13 cellular contexts compared by ENCODE assay signal in the genomic region with DNA sequence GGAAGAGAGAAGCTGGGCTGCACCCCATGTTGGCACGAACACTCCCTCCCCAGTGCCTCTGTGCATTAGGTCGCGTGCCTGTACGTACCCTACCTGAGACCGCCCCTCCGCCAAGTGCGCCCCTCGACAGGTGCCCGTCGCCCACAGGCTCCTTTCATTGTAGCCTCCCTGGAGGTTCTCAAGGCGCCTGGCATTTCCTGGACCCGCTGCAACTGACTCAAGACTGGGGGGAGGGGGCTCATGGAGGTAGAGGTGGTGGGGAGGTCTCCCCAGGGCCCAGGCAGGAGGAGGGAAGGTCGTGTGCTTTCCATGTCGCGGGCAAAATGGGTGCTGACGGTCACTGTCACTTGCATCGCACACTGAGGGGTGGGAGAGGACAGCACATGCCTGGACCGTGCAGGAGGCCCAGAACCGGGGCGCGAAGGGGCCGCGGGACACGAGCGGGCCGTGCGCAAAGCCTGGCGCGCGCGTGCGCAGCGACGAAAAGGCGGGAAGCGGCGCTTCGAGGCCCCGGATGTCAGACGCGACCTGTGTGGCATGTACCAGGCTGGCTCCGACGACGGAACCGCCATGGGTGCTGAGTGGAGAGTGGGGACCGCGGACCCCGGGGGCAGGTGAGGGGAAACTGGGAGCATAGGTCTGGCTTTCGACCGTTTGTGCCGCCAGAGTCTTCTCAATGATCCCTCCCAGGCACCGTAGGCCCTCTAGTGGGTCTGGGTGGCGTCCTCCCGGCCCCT. TPM values are rescaled to one million over a fixed set of nuclear protein-coding genes. Genes with fewer than 3 reads are reported as not detected.
A peak's percentile ranks its signal among the peaks of the same experiment; 100 is the strongest.
DNase-seq lines count a peak whose midpoint lies in the region; ATAC-seq and TF ChIP-seq lines count a peak whose summit lies in the region.
"Had no signal": no experiment of that assay in that cellular context is flagged by ENCODE, and none has a peak within 500 bp of the region (broad histone marks: within the 10 kb centered on the region; RNA-seq: fewer than 3 reads in every experiment).

No MANE protein-coding gene starts in this region.

- DNase-seq in activated T-cell treated with anti-CD3 and anti-CD28 coated beads, Interleukin-2, amount 50 U/mL, for 4 hours = no peak
- DNase-seq in activated T-cell treated with anti-CD3 and anti-CD28 coated beads, Interleukin-2, amount 50 U/mL, for 1 hour = no peak
- no peak for DNase-seq in lower lobe of right lung
- DNase-seq in testis = peak; percentile 59
- DNase-seq in T-helper 2 cell = no peak
- DNase-seq: ACHN, IMR-90, NCI-H2107 had no signal

- no peaks in the 10 kb centered on the region for H3K9me3 ChIP-seq in lower lobe of right lung
- no peaks in the 10 kb centered on the region for H3K9me3 ChIP-seq in testis

- intact Hi-C loops in lower lobe of right lung (cut with DNase I) = no loop called here
- intact Hi-C loops in testis (cut with DNase I; ENCODE audit: low total_unique reads) = no loop called here

- H3K4me3 Mint-ChIP-seq in activated T-cell treated with anti-CD3 and anti-CD28 coated beads, Interleukin-2, amount 50 U/mL, for 4 hours = peak overlapping the region; percentile 21

- peaks cover 70% of the 10 kb centered on the region for H3K27me3 Mint-ChIP-seq in activated T-cell treated with anti-CD3 and anti-CD28 coated beads, Interleukin-2, amount 50 U/mL, for 4 hours (ENCODE audit: low read depth)

- H3K4me1 ChIP-seq in lower lobe of right lung (peaks cover 98% of the 10 kb centered on the region), testis (peaks cover 67% of the 10 kb centered on the region)

- no peak for TF ChIP-seq POLR2A in testis (IDR thresholded peaks at IDR 0.05)

- H3K4me1 Mint-ChIP-seq in activated T-cell treated with anti-CD3 and anti-CD28 coated beads, Interleukin-2, amount 50 U/mL, for 4 hours (ENCODE audit: low read depth) = peaks cover 22% of the 10 kb centered on the region

- no peaks in the 10 kb centered on the region for H3K36me3 ChIP-seq in lower lobe of right lung
- no peaks in the 10 kb centered on the region for H3K36me3 ChIP-seq in testis (ENCODE audit: low read depth, missing control alignments)

- ATAC-seq in activated T-cell treated with anti-CD3 and anti-CD28 coated beads, Interleukin-2, amount 50 U/mL, for 4 hours = no peak
- no peak for ATAC-seq in lower lobe of right lung
- no peak for ATAC-seq in HG03108 (IDR thresholded peaks at IDR 0.05; ENCODE audit: unreplicated experiment)
- ATAC-seq in activated CD4-positive, CD25-positive, alpha-beta regulatory T cell treated with anti-CD3 and anti-CD28 coated beads, Interleukin-2, amount 50 U/mL, for 24 hours = no peak

- no peaks in the 10 kb centered on the region for H3K9me3 Mint-ChIP-seq in activated T-cell treated with anti-CD3 and anti-CD28 coated beads, Interleukin-2, amount 50 U/mL, for 4 hours

- H3K27me3 ChIP-seq in lower lobe of right lung (ENCODE audit: low read depth) = peaks cover 44% of the 10 kb centered on the region
- H3K27me3 ChIP-seq in testis = no peaks in the 10 kb centered on the region

- peak overlapping the region; percentile 62 for H3K27ac ChIP-seq in angular gyrus (ENCODE audit: low read depth, low read length)
- peak overlapping the region; percentile 87 for H3K27ac ChIP-seq in lower lobe of right lung
- peak overlapping the region; percentile 88 to 94 for H3K27ac ChIP-seq in testis

- 57 to 61% methylated on average over 31 to 48 of the region's 54 CpGs for WGBS in testis, 2 donors

- H3K4me3 ChIP-seq in lower lobe of right lung = no peak overlapping the region
- H3K4me3 ChIP-seq in testis = peak overlapping the region; percentile 55 to 56

- H3K36me3 Mint-ChIP-seq in activated T-cell treated with anti-CD3 and anti-CD28 coated beads, Interleukin-2, amount 50 U/mL, for 4 hours (ENCODE audit: insufficient read depth) = peaks cover 3% of the 10 kb centered on the region

- TF ChIP-seq CTCF in lower lobe of right lung (IDR thresholded peaks at IDR 0.05) (no peak), testis (IDR thresholded peaks at IDR 0.05) (no peak)

RNA-seq across cellular contexts. Expression of gene NFIX, which starts 16.5 kb away (rescaled TPM):
- total RNA-seq in activated T-cell treated with anti-CD3 and anti-CD28 coated beads, Interleukin-2, amount 50 U/mL, for 4 hours = 10 to 100 TPM; 11.1 to 20.4 (median 16.1) TPM
- total RNA-seq in lower lobe of right lung (146 TPM), testis (10 to 100 TPM; 51.7 to 62.4 TPM)
- 47.4 TPM for polyA plus RNA-seq in testis (ENCODE audit: insufficient read depth, low read depth, low replicate concordance)

RNA-seq across cellular contexts. Expression of gene DAND5, which starts 42.4 kb away (rescaled TPM):
- not detected for total RNA-seq in activated T-cell treated with anti-CD3 and anti-CD28 coated beads, Interleukin-2, amount 50 U/mL, for 4 hours
- total RNA-seq in lower lobe of right lung = 0.32 TPM
- total RNA-seq in testis = 1 to 10 TPM; 1.4 to 2.8 TPM
- 0.16 TPM for polyA plus RNA-seq in testis (ENCODE audit: insufficient read depth, low read depth, low replicate concordance)
- total RNA-seq: IMR-90, RPMI7951 had no signal
- polyA plus RNA-seq: liver had no signal

RNA-seq across cellular contexts. Expression of gene GADD45GIP1, which starts 54.8 kb away (rescaled TPM):
- 10 to 100 TPM; 60.5 to 65.2 (median 61.8) TPM for total RNA-seq in activated T-cell treated with anti-CD3 and anti-CD28 coated beads, Interleukin-2, amount 50 U/mL, for 4 hours
- total RNA-seq in lower lobe of right lung (14.8 TPM), testis (10 to 100 TPM; 32.2 to 39.8 TPM)
- 21.6 TPM for polyA plus RNA-seq in testis (ENCODE audit: insufficient read depth, low read depth, low replicate concordance)
